Comparison of ENCODE assay signal across 10 cellular contexts in the genomic region with DNA sequence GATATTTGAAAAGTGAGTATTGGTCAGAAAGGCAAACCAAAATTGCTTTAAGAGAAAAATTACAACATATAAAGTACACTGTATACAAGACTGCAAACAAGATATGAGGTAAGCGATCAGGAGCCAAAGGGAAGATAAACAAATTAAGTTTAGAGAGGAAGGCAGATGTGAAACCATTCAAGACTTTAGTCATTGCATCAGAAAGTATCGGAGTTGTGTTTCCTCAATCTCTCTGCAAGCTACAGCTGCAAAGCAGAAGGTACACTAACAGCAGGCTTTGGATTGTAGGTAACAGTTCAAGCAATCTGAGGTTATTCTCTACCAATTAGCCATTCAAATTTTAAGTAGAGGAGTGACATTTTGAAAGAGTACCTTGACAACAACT. TPM values are rescaled to one million over a fixed set of nuclear protein-coding genes. Genes with fewer than 3 reads are reported as not detected.
DNase-seq lines count a peak whose midpoint lies in the region; ATAC-seq and TF ChIP-seq lines count a peak whose summit lies in the region.
"Had no signal": no experiment of that assay in that cellular context is flagged by ENCODE, and none has a peak within 500 bp of the region (broad histone marks: within the 10 kb centered on the region; RNA-seq: fewer than 3 reads in every experiment).

No MANE protein-coding gene starts in this region.

- no peaks in the 10 kb centered on the region for H3K36me3 ChIP-seq in colonic mucosa

- ATAC-seq in GM21447 (IDR thresholded peaks at IDR 0.05; ENCODE audit: unreplicated experiment) (peak; percentile 91), HG03342 (IDR thresholded peaks at IDR 0.05; ENCODE audit: unreplicated experiment) (peak; percentile 94)

- in situ Hi-C loops in GM13976 (cut with MboI; ENCODE audit: low sequenced_read_pairs, unreplicated experiment): no loop called here

- peak; percentile 54 for DNase-seq in GM13976 (ENCODE audit: low spot score)
- DNase-seq in colonic mucosa: no peak
- DNase-seq in cerebellum (ENCODE audit: low spot score): no peak
- DNase-seq in COLO829 (ENCODE audit: low spot score): no peak
- DNase-seq in NCI-H226: no peak
- DNase-seq in activated CD8-positive, alpha-beta memory T cell treated with anti-CD3 and anti-CD28 coated beads for 24 hours: no peak
- DNase-seq: activated T-cell treated with anti-CD3 and anti-CD28 coated beads, Interleukin-2, amount 50 U/mL, for 1 hour; CD4-positive, alpha-beta T cell had no signal

- intact Hi-C loops in colonic mucosa (cut with DNase I): no loop called here

- no peak overlapping the region for H3K4me3 ChIP-seq in colonic mucosa

- TF ChIP-seq CTCF in GM13976 (IDR thresholded peaks at IDR 0.05; ENCODE audit: borderline replicate concordance, control extremely low read depth, extremely low read depth, insufficient read depth, missing control alignments): no peak
- no peak for TF ChIP-seq CTCF in colonic mucosa (IDR thresholded peaks at IDR 0.05)

- peaks cover 2% of the 10 kb centered on the region for H3K4me1 ChIP-seq in colonic mucosa

- H3K27me3 ChIP-seq in colonic mucosa: no peaks in the 10 kb centered on the region

- H3K9me3 ChIP-seq in colonic mucosa: no peaks in the 10 kb centered on the region

- H3K27ac ChIP-seq in colonic mucosa: peak overlapping the region; percentile 42

- no peak overlapping the region for H3K9ac ChIP-seq in colonic mucosa (ENCODE audit: low read depth in 2 of 2, low read length in 2 of 2)

RNA-seq across cellular contexts. Expression of gene TLCD4, which starts 21.3 kb away (rescaled TPM):
- total RNA-seq in colonic mucosa (10 to 100 TPM; 28.3 to 46.0 TPM), cerebellum (19.0 TPM)

RNA-seq across cellular contexts. Expression of gene ALG14, which starts 23.1 kb away (rescaled TPM):
- total RNA-seq in colonic mucosa: 10 to 100 TPM; 11.4 to 19.4 TPM
- 3.2 TPM for total RNA-seq in cerebellum
